1 cellular context compared by ENCODE assay signal in the genomic region with DNA sequence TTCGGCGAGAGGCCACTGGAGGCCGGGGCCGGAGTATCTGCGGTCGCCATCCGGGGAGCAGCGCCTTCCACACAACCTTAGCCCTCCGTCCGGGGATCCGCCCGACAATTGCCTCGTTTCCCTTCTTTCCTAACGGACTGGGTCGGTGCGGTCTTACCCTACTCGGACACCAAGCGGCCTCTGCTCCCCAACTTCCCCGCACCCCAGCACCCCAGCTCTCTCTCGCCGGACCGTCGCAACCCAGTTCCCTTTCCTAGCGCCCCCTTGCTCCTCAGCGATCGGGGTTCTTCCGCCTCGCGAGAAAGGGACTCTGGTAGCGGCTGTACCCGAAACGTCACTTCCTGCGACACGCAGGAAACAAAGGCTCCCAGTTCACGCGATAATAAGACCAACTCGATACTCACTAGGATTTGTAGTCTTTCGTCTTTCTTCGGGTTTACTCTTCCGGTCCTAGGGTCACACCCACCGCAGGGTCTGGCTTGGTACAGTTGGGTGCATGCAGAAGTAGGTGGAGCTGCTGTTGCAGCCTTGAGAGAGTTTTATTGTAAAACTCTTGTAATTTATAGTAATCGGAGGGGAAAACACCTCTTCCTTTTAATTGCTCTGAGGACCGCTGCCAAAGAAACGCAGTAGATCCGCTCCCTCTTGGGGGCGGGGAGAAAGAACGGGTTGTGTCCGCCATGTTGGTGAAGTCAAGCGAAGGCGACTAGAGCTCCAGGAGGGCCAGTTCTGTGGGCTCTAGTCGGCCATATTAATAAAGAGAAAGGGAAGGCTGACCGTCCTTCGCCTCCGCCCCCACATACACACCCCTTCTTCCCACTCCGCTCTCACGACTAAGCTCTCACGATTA.
TF ChIP-seq lines count a peak whose summit lies in the region.

A gene (plus strand): TSS at position 741 of the 850 bp plus-strand sequence. CDS start 209 bp downstream, outside the sequence.
A gene with protein sequence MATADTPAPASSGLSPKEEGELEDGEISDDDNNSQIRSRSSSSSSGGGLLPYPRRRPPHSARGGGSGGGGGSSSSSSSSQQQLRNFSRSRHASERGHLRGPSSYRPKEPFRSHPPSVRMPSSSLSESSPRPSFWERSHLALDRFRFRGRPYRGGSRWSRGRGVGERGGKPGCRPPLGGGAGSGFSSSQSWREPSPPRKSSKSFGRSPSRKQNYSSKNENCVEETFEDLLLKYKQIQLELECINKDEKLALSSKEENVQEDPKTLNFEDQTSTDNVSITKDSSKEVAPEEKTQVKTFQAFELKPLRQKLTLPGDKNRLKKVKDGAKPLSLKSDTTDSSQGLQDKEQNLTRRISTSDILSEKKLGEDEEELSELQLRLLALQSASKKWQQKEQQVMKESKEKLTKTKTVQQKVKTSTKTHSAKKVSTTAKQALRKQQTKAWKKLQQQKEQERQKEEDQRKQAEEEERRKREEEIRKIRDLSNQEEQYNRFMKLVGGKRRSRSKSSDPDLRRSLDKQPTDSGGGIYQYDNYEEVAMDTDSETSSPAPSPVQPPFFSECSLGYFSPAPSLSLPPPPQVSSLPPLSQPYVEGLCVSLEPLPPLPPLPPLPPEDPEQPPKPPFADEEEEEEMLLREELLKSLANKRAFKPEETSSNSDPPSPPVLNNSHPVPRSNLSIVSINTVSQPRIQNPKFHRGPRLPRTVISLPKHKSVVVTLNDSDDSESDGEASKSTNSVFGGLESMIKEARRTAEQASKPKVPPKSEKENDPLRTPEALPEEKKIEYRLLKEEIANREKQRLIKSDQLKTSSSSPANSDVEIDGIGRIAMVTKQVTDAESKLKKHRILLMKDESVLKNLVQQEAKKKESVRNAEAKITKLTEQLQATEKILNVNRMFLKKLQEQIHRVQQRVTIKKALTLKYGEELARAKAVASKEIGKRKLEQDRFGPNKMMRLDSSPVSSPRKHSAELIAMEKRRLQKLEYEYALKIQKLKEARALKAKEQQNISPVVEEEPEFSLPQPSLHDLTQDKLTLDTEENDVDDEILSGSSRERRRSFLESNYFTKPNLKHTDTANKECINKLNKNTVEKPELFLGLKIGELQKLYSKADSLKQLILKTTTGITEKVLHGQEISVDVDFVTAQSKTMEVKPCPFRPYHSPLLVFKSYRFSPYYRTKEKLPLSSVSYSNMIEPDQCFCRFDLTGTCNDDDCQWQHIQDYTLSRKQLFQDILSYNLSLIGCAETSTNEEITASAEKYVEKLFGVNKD (N-terminal part only) (minus strand): TSS at position 288 of the 850 bp plus-strand sequence. CDS start 238 bp downstream, at position 50.

TF ChIP-seq in HepG2, 621 proteins besides CTCF, POLR2A, EP300 and RAD21 (continued from another document and continues in another):
- TF ChIP-seq, protein P1, sequence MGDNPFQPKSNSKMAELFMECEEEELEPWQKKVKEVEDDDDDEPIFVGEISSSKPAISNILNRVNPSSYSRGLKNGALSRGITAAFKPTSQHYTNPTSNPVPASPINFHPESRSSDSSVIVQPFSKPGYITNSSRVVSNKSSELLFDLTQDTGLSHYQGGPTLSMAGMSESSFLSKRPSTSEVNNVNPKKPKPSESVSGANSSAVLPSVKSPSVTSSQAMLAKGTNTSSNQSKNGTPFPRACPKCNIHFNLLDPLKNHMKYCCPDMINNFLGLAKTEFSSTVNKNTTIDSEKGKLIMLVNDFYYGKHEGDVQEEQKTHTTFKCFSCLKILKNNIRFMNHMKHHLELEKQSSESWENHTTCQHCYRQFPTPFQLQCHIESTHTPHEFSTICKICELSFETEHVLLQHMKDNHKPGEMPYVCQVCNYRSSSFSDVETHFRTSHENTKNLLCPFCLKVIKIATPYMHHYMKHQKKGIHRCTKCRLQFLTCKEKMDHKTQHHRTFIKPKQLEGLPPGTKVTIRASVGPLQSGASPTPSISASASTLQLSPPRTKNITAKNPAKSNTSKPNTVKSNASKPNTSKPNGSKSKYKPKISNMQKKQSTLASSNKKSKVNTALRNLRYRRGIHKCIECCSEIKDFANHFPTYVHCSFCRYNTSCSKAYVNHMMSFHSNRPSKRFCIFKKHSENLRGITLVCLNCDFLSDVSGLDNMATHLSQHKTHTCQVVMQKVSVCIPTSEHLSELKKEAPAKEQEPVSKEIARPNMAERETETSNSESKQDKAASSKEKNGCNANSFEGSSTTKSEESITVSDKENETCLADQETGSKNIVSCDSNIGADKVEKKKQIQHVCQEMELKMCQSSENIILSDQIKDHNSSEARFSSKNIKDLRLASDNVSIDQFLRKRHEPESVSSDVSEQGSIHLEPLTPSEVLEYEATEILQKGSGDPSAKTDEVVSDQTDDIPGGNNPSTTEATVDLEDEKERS (CRISPR knock-in tag; IDR thresholded peaks at IDR 0.05): peak; percentile 82
- TF ChIP-seq ZFP36 (IDR thresholded peaks at IDR 0.05; ENCODE audit: borderline replicate concordance, low read depth, low read length, partially characterized antibody) (no peak), NONO (IDR thresholded peaks at IDR 0.05) (no peak), NONO (CRISPR knock-in tag; conservative IDR thresholded peaks at IDR 0.05) (peak; percentile 81), CCDC6 (CRISPR knock-in tag; IDR thresholded peaks at IDR 0.05) (no peak), ELF1 (CRISPR knock-in tag; IDR thresholded peaks at IDR 0.05) (peak; percentile 93), TAF1 (CRISPR knock-in tag; IDR thresholded peaks at IDR 0.05) (peak; percentile 44; the same call in 1 of the 2 replicates), PCBP2 (optimal IDR thresholded peaks at IDR 0.05; ENCODE audit: low read depth, low read length, poor library complexity, severe bottlenecking) (no peak), XBP1 (CRISPR knock-in tag; IDR thresholded peaks at IDR 0.05) (no peak), DR1 (CRISPR knock-in tag; IDR thresholded peaks at IDR 0.05) (peak; percentile 65), ZMYM4 (CRISPR knock-in tag; IDR thresholded peaks at IDR 0.05) (peak; percentile 69), TP53 (CRISPR knock-in tag; conservative IDR thresholded peaks at IDR 0.05) (0 out of 2 replicates have a peak, but pooled peaks have one; percentile 12), GFI1 (CRISPR knock-in tag; IDR thresholded peaks at IDR 0.05; ENCODE audit: borderline replicate concordance) (no peak), GATAD1 (CRISPR knock-in tag; IDR thresholded peaks at IDR 0.05) (peak; percentile 90), EHMT2 (IDR thresholded peaks at IDR 0.05; ENCODE audit: borderline replicate concordance, low read depth, low read length) (peak; percentile 92), RFX1 (IDR thresholded peaks at IDR 0.05) (no peak), ZNF383 (CRISPR knock-in tag; IDR thresholded peaks at IDR 0.05; ENCODE audit: borderline replicate concordance) (no peak), ZNF891 (CRISPR knock-in tag; IDR thresholded peaks at IDR 0.05) (no peak), ZNF780A (CRISPR knock-in tag; IDR thresholded peaks at IDR 0.05) (no peak), CBX2 (IDR thresholded peaks at IDR 0.05; ENCODE audit: low read depth, low read length) (no peak), CBX2 (CRISPR knock-in tag; IDR thresholded peaks at IDR 0.05; ENCODE audit: low read depth) (no peak), FOXP1 (IDR thresholded peaks at IDR 0.05) (peak; percentile 11; the same call in 1 of the 2 replicates), FOXP1 (CRISPR knock-in tag; IDR thresholded peaks at IDR 0.05) (no peak), TBP (CRISPR knock-in tag; IDR thresholded peaks at IDR 0.05) (no peak), TSC22D2 (CRISPR knock-in tag; IDR thresholded peaks at IDR 0.05; ENCODE audit: borderline replicate concordance) (no peak)
- TF ChIP-seq, protein P2, sequence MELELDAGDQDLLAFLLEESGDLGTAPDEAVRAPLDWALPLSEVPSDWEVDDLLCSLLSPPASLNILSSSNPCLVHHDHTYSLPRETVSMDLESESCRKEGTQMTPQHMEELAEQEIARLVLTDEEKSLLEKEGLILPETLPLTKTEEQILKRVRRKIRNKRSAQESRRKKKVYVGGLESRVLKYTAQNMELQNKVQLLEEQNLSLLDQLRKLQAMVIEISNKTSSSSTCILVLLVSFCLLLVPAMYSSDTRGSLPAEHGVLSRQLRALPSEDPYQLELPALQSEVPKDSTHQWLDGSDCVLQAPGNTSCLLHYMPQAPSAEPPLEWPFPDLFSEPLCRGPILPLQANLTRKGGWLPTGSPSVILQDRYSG (CRISPR knock-in tag; IDR thresholded peaks at IDR 0.05): no peak; the same call in 1 of the 2 replicates
- TF ChIP-seq, protein P3, sequence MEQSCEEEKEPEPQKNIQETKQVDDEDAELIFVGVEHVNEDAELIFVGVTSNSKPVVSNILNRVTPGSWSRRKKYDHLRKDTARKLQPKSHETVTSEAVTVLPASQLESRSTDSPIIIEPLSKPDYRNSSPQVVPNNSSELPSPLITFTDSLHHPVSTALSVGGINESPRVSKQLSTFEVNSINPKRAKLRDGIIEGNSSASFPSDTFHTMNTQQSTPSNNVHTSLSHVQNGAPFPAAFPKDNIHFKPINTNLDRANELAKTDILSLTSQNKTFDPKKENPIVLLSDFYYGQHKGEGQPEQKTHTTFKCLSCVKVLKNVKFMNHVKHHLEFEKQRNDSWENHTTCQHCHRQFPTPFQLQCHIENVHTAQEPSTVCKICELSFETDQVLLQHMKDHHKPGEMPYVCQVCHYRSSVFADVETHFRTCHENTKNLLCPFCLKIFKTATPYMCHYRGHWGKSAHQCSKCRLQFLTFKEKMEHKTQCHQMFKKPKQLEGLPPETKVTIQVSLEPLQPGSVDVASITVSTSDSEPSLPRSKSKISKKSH (CRISPR knock-in tag; IDR thresholded peaks at IDR 0.05; ENCODE audit: borderline replicate concordance): no peak
- TF ChIP-seq, protein P4, sequence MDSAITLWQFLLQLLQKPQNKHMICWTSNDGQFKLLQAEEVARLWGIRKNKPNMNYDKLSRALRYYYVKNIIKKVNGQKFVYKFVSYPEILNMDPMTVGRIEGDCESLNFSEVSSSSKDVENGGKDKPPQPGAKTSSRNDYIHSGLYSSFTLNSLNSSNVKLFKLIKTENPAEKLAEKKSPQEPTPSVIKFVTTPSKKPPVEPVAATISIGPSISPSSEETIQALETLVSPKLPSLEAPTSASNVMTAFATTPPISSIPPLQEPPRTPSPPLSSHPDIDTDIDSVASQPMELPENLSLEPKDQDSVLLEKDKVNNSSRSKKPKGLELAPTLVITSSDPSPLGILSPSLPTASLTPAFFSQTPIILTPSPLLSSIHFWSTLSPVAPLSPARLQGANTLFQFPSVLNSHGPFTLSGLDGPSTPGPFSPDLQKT (CRISPR knock-in tag; IDR thresholded peaks at IDR 0.05; ENCODE audit: borderline replicate concordance): no peak
- TF ChIP-seq, protein P5, sequence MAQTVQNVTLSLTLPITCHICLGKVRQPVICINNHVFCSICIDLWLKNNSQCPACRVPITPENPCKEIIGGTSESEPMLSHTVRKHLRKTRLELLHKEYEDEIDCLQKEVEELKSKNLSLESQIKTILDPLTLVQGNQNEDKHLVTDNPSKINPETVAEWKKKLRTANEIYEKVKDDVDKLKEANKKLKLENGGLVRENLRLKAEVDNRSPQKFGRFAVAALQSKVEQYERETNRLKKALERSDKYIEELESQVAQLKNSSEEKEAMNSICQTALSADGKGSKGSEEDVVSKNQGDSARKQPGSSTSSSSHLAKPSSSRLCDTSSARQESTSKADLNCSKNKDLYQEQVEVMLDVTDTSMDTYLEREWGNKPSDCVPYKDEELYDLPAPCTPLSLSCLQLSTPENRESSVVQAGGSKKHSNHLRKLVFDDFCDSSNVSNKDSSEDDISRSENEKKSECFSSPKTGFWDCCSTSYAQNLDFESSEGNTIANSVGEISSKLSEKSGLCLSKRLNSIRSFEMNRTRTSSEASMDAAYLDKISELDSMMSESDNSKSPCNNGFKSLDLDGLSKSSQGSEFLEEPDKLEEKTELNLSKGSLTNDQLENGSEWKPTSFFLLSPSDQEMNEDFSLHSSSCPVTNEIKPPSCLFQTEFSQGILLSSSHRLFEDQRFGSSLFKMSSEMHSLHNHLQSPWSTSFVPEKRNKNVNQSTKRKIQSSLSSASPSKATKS (CRISPR knock-in tag; IDR thresholded peaks at IDR 0.05): no peak
- TF ChIP-seq, protein P6, sequence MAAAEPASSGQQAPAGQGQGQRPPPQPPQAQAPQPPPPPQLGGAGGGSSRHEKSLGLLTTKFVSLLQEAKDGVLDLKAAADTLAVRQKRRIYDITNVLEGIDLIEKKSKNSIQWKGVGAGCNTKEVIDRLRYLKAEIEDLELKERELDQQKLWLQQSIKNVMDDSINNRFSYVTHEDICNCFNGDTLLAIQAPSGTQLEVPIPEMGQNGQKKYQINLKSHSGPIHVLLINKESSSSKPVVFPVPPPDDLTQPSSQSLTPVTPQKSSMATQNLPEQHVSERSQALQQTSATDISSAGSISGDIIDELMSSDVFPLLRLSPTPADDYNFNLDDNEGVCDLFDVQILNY (CRISPR knock-in tag; conservative IDR thresholded peaks at IDR 0.05): no peak
- TF ChIP-seq, protein P7, sequence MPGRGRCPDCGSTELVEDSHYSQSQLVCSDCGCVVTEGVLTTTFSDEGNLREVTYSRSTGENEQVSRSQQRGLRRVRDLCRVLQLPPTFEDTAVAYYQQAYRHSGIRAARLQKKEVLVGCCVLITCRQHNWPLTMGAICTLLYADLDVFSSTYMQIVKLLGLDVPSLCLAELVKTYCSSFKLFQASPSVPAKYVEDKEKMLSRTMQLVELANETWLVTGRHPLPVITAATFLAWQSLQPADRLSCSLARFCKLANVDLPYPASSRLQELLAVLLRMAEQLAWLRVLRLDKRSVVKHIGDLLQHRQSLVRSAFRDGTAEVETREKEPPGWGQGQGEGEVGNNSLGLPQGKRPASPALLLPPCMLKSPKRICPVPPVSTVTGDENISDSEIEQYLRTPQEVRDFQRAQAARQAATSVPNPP (CRISPR knock-in tag; IDR thresholded peaks at IDR 0.05): no peak; the same call in 1 of the 2 replicates
- TF ChIP-seq, protein P8, sequence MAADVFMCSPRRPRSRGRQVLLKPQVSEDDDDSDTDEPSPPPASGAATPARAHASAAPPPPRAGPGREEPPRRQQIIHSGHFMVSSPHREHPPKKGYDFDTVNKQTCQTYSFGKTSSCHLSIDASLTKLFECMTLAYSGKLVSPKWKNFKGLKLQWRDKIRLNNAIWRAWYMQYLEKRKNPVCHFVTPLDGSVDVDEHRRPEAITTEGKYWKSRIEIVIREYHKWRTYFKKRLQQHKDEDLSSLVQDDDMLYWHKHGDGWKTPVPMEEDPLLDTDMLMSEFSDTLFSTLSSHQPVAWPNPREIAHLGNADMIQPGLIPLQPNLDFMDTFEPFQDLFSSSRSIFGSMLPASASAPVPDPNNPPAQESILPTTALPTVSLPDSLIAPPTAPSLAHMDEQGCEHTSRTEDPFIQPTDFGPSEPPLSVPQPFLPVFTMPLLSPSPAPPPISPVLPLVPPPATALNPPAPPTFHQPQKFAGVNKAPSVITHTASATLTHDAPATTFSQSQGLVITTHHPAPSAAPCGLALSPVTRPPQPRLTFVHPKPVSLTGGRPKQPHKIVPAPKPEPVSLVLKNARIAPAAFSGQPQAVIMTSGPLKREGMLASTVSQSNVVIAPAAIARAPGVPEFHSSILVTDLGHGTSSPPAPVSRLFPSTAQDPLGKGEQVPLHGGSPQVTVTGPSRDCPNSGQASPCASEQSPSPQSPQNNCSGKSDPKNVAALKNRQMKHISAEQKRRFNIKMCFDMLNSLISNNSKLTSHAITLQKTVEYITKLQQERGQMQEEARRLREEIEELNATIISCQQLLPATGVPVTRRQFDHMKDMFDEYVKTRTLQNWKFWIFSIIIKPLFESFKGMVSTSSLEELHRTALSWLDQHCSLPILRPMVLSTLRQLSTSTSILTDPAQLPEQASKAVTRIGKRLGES (CRISPR knock-in tag; IDR thresholded peaks at IDR 0.05; ENCODE audit: borderline replicate concordance): no peak
